ENCODE assay signal across 8 cellular contexts in genomic region chr6:42279966-42280629, GRCh38.
DNase-seq lines count a peak whose midpoint lies in the region; ATAC-seq and TF ChIP-seq lines count a peak whose summit lies in the region.
"Had no signal": no experiment of that assay in that cellular context is flagged by ENCODE, and none has a peak within 500 bp of the region (broad histone marks: within the 10 kb centered on the region; RNA-seq: fewer than 3 reads in every experiment).

No MANE protein-coding gene starts in this region.

- H2AFZ ChIP-seq in smooth muscle cell (ENCODE audit: low read depth) = no peak overlapping the region

- DNase-seq in H7 = peak; percentile 51
- DNase-seq in left ventricle myocardium superior = peak; percentile 74
- DNase-seq in stimulated activated effector memory CD8-positive, alpha-beta T cell treated with anti-CD3 and anti-CD28 coated beads, Interleukin-12 subunit alpha, Interleukin-12 subunit beta, amount 100 ng/mL, for 72 hours (ENCODE audit: low spot score in 2 of 2) = no peak
- DNase-seq in smooth muscle cell (lab: John Stamatoyannopoulos, UW; ENCODE audit: unreplicated experiment) = no peak
- DNase-seq in NCI-H187 (lab: John Stamatoyannopoulos, UW) = no peak
- DNase-seq: foreskin melanocyte had no signal

- no peak overlapping the region for H3K4me3 ChIP-seq in H7 (ENCODE audit: insufficient read depth, low read depth, low read length)
- H3K4me3 ChIP-seq in smooth muscle cell = no peak overlapping the region

- no peak overlapping the region for H3K4me2 ChIP-seq in smooth muscle cell

- ATAC-seq in activated T-helper 17 cell treated with anti-CD3 and anti-CD28 coated beads, Interleukin-2, amount 50 U/mL, for 72 hours (replicated peaks) = no peak
- peak; percentile 68 for ATAC-seq in left ventricle myocardium superior
- no peak for ATAC-seq in stimulated activated effector memory CD8-positive, alpha-beta T cell treated with anti-CD3 and anti-CD28 coated beads, Interleukin-12 subunit alpha, Interleukin-12 subunit beta, amount 100 ng/mL, for 72 hours
- no peak for ATAC-seq in GM18861 (IDR thresholded peaks at IDR 0.05; ENCODE audit: unreplicated experiment)

- no peaks in the 10 kb centered on the region for H3K9me3 ChIP-seq in smooth muscle cell (replicated peaks; ENCODE audit: low read depth)

- H3K4me3 Mint-ChIP-seq in activated T-helper 17 cell treated with anti-CD3 and anti-CD28 coated beads, Interleukin-2, amount 50 U/mL, for 72 hours = peak overlapping the region; percentile 32
- H3K4me3 Mint-ChIP-seq in stimulated activated effector memory CD8-positive, alpha-beta T cell treated with anti-CD3 and anti-CD28 coated beads, Interleukin-12 subunit alpha, Interleukin-12 subunit beta, amount 100 ng/mL, for 72 hours = peak overlapping the region; percentile 55

- H3K27me3 ChIP-seq in H7 (ENCODE audit: control insufficient read depth, insufficient read depth, low read length) (no peaks in the 10 kb centered on the region), smooth muscle cell (ENCODE audit: low read depth) (no peaks in the 10 kb centered on the region)

- H3F3A ChIP-seq in smooth muscle cell (ENCODE audit: low read depth) = no peaks in the 10 kb centered on the region

- no peaks in the 10 kb centered on the region for H3K79me2 ChIP-seq in smooth muscle cell (ENCODE audit: low read depth)

- H3K27ac Mint-ChIP-seq in activated T-helper 17 cell treated with anti-CD3 and anti-CD28 coated beads, Interleukin-2, amount 50 U/mL, for 72 hours = peak overlapping the region; percentile 81
- peak overlapping the region; percentile 94 for H3K27ac Mint-ChIP-seq in stimulated activated effector memory CD8-positive, alpha-beta T cell treated with anti-CD3 and anti-CD28 coated beads, Interleukin-12 subunit alpha, Interleukin-12 subunit beta, amount 100 ng/mL, for 72 hours

- no peak for TF ChIP-seq CTCF in smooth muscle cell (IDR thresholded peaks at IDR 0.05; ENCODE audit: borderline replicate concordance, insufficient read depth, poor library complexity, severe bottlenecking)

- H3K27ac ChIP-seq in smooth muscle cell (ENCODE audit: low read depth) = no peak overlapping the region

- H3K36me3 ChIP-seq in H7 (replicated peaks; ENCODE audit: control insufficient read depth, insufficient read depth, low read length) (no peaks in the 10 kb centered on the region; the same call in 1 of the 2 replicates), smooth muscle cell (ENCODE audit: low read depth) (no peaks in the 10 kb centered on the region)

- no peaks in the 10 kb centered on the region for H3K4me1 ChIP-seq in smooth muscle cell (ENCODE audit: low read depth)

- H3K27me3 Mint-ChIP-seq in activated T-helper 17 cell treated with anti-CD3 and anti-CD28 coated beads, Interleukin-2, amount 50 U/mL, for 72 hours = no peaks in the 10 kb centered on the region

- H3K36me3 Mint-ChIP-seq in activated T-helper 17 cell treated with anti-CD3 and anti-CD28 coated beads, Interleukin-2, amount 50 U/mL, for 72 hours (ENCODE audit: low read depth) = no peaks in the 10 kb centered on the region
- H3K36me3 Mint-ChIP-seq in stimulated activated effector memory CD8-positive, alpha-beta T cell treated with anti-CD3 and anti-CD28 coated beads, Interleukin-12 subunit alpha, Interleukin-12 subunit beta, amount 100 ng/mL, for 72 hours = peaks cover 21% of the 10 kb centered on the region

- H4K20me1 ChIP-seq in smooth muscle cell (ENCODE audit: low read depth) = no peaks in the 10 kb centered on the region

- no peaks in the 10 kb centered on the region for H3K9me3 Mint-ChIP-seq in activated T-helper 17 cell treated with anti-CD3 and anti-CD28 coated beads, Interleukin-2, amount 50 U/mL, for 72 hours
- H3K9me3 Mint-ChIP-seq in stimulated activated effector memory CD8-positive, alpha-beta T cell treated with anti-CD3 and anti-CD28 coated beads, Interleukin-12 subunit alpha, Interleukin-12 subunit beta, amount 100 ng/mL, for 72 hours = no peaks in the 10 kb centered on the region

- WGBS in smooth muscle cell (ENCODE audit: low lambda C conversion rate) = 89% methylated on average over 24 of the region's 24 CpGs

- peaks cover 33% of the 10 kb centered on the region for H3K4me1 Mint-ChIP-seq in activated T-helper 17 cell treated with anti-CD3 and anti-CD28 coated beads, Interleukin-2, amount 50 U/mL, for 72 hours
- H3K4me1 Mint-ChIP-seq in stimulated activated effector memory CD8-positive, alpha-beta T cell treated with anti-CD3 and anti-CD28 coated beads, Interleukin-12 subunit alpha, Interleukin-12 subunit beta, amount 100 ng/mL, for 72 hours = peaks cover 57% of the 10 kb centered on the region

- no peak overlapping the region for H3K9ac ChIP-seq in smooth muscle cell (ENCODE audit: low read depth)

- intact Hi-C loops in left ventricle myocardium superior (cut with micrococcal nuclease) = no loop called here

Comparison
In these comparisons a context has a peak if more than half of its experiments do, and no peak if none do; other contexts are left out.
1. DNase-seq: peak in H7 (single experiment) and left ventricle myocardium superior (single experiment); none in stimulated activated effector memory CD8-positive, alpha-beta T cell treated with anti-CD3 and anti-CD28 coated beads, Interleukin-12 subunit alpha, Interleukin-12 subunit beta, amount 100 ng/mL, for 72 hours (0 of 2), smooth muscle cell (single experiment) and NCI-H187 (0 of 2).